1 cellular context compared by ENCODE assay signal in genomic region chr22:28983190-28983589, GRCh38.
A peak's percentile ranks its signal among the peaks of the same experiment; 100 is the strongest.
TF ChIP-seq lines count a peak whose summit lies in the region.

No MANE protein-coding gene starts in this region.

TF ChIP-seq in HepG2, 621 proteins besides CTCF, POLR2A, EP300 and RAD21 (continued from another document):
- TF ChIP-seq, protein P1, sequence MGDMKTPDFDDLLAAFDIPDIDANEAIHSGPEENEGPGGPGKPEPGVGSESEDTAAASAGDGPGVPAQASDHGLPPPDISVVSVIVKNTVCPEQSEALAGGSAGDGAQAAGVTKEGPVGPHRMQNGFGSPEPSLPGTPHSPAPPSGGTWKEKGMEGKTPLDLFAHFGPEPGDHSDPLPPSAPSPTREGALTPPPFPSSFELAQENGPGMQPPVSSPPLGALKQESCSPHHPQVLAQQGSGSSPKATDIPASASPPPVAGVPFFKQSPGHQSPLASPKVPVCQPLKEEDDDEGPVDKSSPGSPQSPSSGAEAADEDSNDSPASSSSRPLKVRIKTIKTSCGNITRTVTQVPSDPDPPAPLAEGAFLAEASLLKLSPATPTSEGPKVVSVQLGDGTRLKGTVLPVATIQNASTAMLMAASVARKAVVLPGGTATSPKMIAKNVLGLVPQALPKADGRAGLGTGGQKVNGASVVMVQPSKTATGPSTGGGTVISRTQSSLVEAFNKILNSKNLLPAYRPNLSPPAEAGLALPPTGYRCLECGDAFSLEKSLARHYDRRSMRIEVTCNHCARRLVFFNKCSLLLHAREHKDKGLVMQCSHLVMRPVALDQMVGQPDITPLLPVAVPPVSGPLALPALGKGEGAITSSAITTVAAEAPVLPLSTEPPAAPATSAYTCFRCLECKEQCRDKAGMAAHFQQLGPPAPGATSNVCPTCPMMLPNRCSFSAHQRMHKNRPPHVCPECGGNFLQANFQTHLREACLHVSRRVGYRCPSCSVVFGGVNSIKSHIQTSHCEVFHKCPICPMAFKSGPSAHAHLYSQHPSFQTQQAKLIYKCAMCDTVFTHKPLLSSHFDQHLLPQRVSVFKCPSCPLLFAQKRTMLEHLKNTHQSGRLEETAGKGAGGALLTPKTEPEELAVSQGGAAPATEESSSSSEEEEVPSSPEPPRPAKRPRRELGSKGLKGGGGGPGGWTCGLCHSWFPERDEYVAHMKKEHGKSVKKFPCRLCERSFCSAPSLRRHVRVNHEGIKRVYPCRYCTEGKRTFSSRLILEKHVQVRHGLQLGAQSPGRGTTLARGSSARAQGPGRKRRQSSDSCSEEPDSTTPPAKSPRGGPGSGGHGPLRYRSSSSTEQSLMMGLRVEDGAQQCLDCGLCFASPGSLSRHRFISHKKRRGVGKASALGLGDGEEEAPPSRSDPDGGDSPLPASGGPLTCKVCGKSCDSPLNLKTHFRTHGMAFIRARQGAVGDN (CRISPR knock-in tag; IDR thresholded peaks at IDR 0.05), result peak; percentile 84
- 0 out of 2 replicates have a peak, but pooled peaks have one; percentile 44 for TF ChIP-seq ZNF775 (CRISPR knock-in tag; IDR thresholded peaks at IDR 0.05; ENCODE audit: borderline replicate concordance)
- no peak for TF ChIP-seq KMT2B (CRISPR knock-in tag; IDR thresholded peaks at IDR 0.05)
- TF ChIP-seq ZNF441 (CRISPR knock-in tag; IDR thresholded peaks at IDR 0.05; ENCODE audit: borderline replicate concordance), result no peak
- peak; percentile 64 for TF ChIP-seq AGO2 (optimal IDR thresholded peaks at IDR 0.05; ENCODE audit: low read depth, low read length)
